In genomic region chr1:117357833-117358603, GRCh38 we compare ENCODE assay signal across 1 cellular context.
A peak's percentile ranks its signal among the peaks of the same experiment; 100 is the strongest.
TF ChIP-seq lines count a peak whose summit lies in the region.

No MANE protein-coding gene starts in this region.

TF ChIP-seq in HEK293, 187 proteins besides CTCF, POLR2A, EP300 and RAD21:
- TF ChIP-seq YY1 (tag by site-specific recombination; IDR thresholded peaks at IDR 0.05) (peak; percentile 22; the same call in 1 of the 2 replicates), ZFP69B (tag by site-specific recombination; IDR thresholded peaks at IDR 0.05) (peak; percentile 63; the same call in 1 of the 2 replicates), TRIM28 (IDR thresholded peaks at IDR 0.05; ENCODE audit: borderline replicate concordance, low read length) (0 out of 2 replicates have a peak, but pooled peaks have one; percentile 17), GLIS1 (tag by site-specific recombination; IDR thresholded peaks at IDR 0.05) (peak; percentile 21; the same call in 1 of the 2 replicates), ZNF561 (tag by site-specific recombination; IDR thresholded peaks at IDR 0.05; ENCODE audit: borderline replicate concordance) (0 out of 2 replicates have a peak, but pooled peaks have one; percentile 20)
- TF ChIP-seq, protein P1, sequence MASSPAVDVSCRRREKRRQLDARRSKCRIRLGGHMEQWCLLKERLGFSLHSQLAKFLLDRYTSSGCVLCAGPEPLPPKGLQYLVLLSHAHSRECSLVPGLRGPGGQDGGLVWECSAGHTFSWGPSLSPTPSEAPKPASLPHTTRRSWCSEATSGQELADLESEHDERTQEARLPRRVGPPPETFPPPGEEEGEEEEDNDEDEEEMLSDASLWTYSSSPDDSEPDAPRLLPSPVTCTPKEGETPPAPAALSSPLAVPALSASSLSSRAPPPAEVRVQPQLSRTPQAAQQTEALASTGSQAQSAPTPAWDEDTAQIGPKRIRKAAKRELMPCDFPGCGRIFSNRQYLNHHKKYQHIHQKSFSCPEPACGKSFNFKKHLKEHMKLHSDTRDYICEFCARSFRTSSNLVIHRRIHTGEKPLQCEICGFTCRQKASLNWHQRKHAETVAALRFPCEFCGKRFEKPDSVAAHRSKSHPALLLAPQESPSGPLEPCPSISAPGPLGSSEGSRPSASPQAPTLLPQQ (tag by site-specific recombination; IDR thresholded peaks at IDR 0.05) = 0 out of 2 replicates have a peak, but pooled peaks have one; percentile 18
TF ChIP-seq in HEK293: peak in this region for 6; not testable (repeated sequence) for 181.
